In genomic region chr3:12227833-12228232, GRCh38 we compare ENCODE assay signal across 15 cellular contexts.
DNase-seq lines count a peak whose midpoint lies in the region; ATAC-seq and TF ChIP-seq lines count a peak whose summit lies in the region.
"Had no signal": no experiment of that assay in that cellular context is flagged by ENCODE, and none has a peak within 500 bp of the region (broad histone marks: within the 10 kb centered on the region; RNA-seq: fewer than 3 reads in every experiment).

No MANE protein-coding gene starts in this region.

- H3K9me2 ChIP-seq in PC-3 (replicated peaks; ENCODE audit: low read length) = no peaks in the 10 kb centered on the region

- intact Hi-C loops in PC-3 (cut with micrococcal nuclease) = no loop called here
- intact Hi-C loops in spleen (cut with DNase I; ENCODE audit: low total_unique reads) = no loop called here

- POLR2A ChIA-PET in PC-3 (lab: Charles Lee; ENCODE audit: unreplicated experiment) = no interaction called here

- H3K9me3 ChIP-seq in PC-3 (ENCODE audit: low read length) (no peaks in the 10 kb centered on the region), spleen (no peaks in the 10 kb centered on the region)
- H3K9me3 ChIP-seq: Caco-2, gastroesophageal sphincter, neutrophil had no signal

- H3K27ac ChIP-seq in PC-3 (ENCODE audit: low read length) = peak overlapping the region; percentile 94
- H3K27ac ChIP-seq in spleen = no peak overlapping the region
- H3K27ac ChIP-seq: gastroesophageal sphincter, neutrophil had no signal

- no TSS peak for BruUV-seq in PC-3 (replicated peaks; lab: Mats Ljungman, UMichigan)

- no peaks in the 10 kb centered on the region for H3K27me3 ChIP-seq in PC-3 (ENCODE audit: low read length)
- peaks cover 0 to 6% (median 0%) of the 10 kb centered on the region in 7 donors for H3K27me3 ChIP-seq in spleen (replicated peaks in 1 of 7)
- H3K27me3 ChIP-seq: neutrophil had no signal

- WGBS in spleen, 5 donors = 60 to 74% (median 69%) methylated on average over 3 of the region's 3 CpGs

- H3K36me3 ChIP-seq in PC-3 (ENCODE audit: low read depth, low read length) = no peaks in the 10 kb centered on the region
- H3K36me3 ChIP-seq in spleen = no peaks in the 10 kb centered on the region
- H3K36me3 ChIP-seq: gastroesophageal sphincter, neutrophil had no signal

- no peak overlapping the region for H2AFZ ChIP-seq in PC-3 (ENCODE audit: low read length)

- no peaks in the 10 kb centered on the region for H4K20me1 ChIP-seq in PC-3 (ENCODE audit: low read length)

- peak; percentile 90 for DNase-seq in EH (ENCODE audit: low read depth)
- peak; percentile 71 for DNase-seq in PC-3
- DNase-seq in epithelial cell of proximal tubule (ENCODE audit: low read depth) = peak; percentile 76
- peak; percentile 8 for DNase-seq in pons (ENCODE audit: low spot score)
- no peak for DNase-seq in NCI-H1105 (lab: John Stamatoyannopoulos, UW)
- DNase-seq in NCI-H1436 treated with DMSO at 0.1 percent for 48 hours (lab: John Stamatoyannopoulos, UW) = no peak
- DNase-seq in spleen = no peak
- DNase-seq: activated effector memory CD4-positive, alpha-beta T cell treated with anti-CD3 and anti-CD28 coated beads, Interleukin-2, amount 50 U/mL, for 16 hours; H7; T-cell had no signal

- peaks cover 4% of the 10 kb centered on the region for H3F3A ChIP-seq in PC-3 (ENCODE audit: low read length, unreplicated experiment)

- H3K4me1 ChIP-seq in PC-3 (ENCODE audit: insufficient read depth, low read length) = peaks cover 68% of the 10 kb centered on the region
- H3K4me1 ChIP-seq in spleen = peaks cover 0 to 26% (median 0%) of the 10 kb centered on the region in 6 donors
- H3K4me1 ChIP-seq: gastroesophageal sphincter had no signal

- CTCF ChIA-PET in PC-3 (lab: Charles Lee) = no interaction called here

- H3K4me3 ChIP-seq in PC-3 (ENCODE audit: low read length) (no peak overlapping the region), epithelial cell of proximal tubule (ENCODE audit: low read depth, low read length) (no peak overlapping the region), spleen (no peak overlapping the region)
- H3K4me3 ChIP-seq: gastroesophageal sphincter had no signal

- ATAC-seq in PC-3 (no peak), HG03095 (IDR thresholded peaks at IDR 0.05; ENCODE audit: unreplicated experiment) (no peak)
- ATAC-seq: gastroesophageal sphincter, left lobe of liver, T-cell had no signal

- H3K4me2 ChIP-seq in PC-3 (ENCODE audit: low read length) = no peak overlapping the region

- TF ChIP-seq CTCF in PC-3 (conservative IDR thresholded peaks at IDR 0.05; ENCODE audit: low read depth, low read length) = no peak
- TF ChIP-seq CTCF in epithelial cell of proximal tubule (conservative IDR thresholded peaks at IDR 0.05; ENCODE audit: low read depth, low read length) = no peak
- TF ChIP-seq CTCF in spleen (IDR thresholded peaks at IDR 0.05 in 8 of 11, conservative IDR thresholded peaks at IDR 0.05 in 3 of 11) = no peak

- no peak for TF ChIP-seq POLR2A in spleen (IDR thresholded peaks at IDR 0.05)

- no peak overlapping the region for H3K9ac ChIP-seq in PC-3 (ENCODE audit: low read length)

- no peaks in the 10 kb centered on the region for H3K79me2 ChIP-seq in PC-3 (ENCODE audit: low read length)

Comparison
In these comparisons a context has a peak if more than half of its experiments do, and no peak if none do; other contexts are left out.
1. DNase-seq: peak in EH (single experiment), PC-3 (single experiment), epithelial cell of proximal tubule (single experiment) and pons (single experiment); none in NCI-H1105 (single experiment), NCI-H1436 treated with DMSO at 0.1 percent for 48 hours (single experiment) and spleen (single experiment).